3 cellular contexts compared by ENCODE assay signal in genomic region chr4:42588909-42589308, GRCh38.
TF ChIP-seq lines count a peak whose summit lies in the region.

No MANE protein-coding gene starts in this region.

TF ChIP-seq in SK-N-SH, 30 proteins besides CTCF, POLR2A, EP300 and RAD21 (continued from another document):
- TF ChIP-seq USF1 (IDR thresholded peaks at IDR 0.05; ENCODE audit: borderline replicate concordance, low read depth): no peak
- TF ChIP-seq, protein P1, sequence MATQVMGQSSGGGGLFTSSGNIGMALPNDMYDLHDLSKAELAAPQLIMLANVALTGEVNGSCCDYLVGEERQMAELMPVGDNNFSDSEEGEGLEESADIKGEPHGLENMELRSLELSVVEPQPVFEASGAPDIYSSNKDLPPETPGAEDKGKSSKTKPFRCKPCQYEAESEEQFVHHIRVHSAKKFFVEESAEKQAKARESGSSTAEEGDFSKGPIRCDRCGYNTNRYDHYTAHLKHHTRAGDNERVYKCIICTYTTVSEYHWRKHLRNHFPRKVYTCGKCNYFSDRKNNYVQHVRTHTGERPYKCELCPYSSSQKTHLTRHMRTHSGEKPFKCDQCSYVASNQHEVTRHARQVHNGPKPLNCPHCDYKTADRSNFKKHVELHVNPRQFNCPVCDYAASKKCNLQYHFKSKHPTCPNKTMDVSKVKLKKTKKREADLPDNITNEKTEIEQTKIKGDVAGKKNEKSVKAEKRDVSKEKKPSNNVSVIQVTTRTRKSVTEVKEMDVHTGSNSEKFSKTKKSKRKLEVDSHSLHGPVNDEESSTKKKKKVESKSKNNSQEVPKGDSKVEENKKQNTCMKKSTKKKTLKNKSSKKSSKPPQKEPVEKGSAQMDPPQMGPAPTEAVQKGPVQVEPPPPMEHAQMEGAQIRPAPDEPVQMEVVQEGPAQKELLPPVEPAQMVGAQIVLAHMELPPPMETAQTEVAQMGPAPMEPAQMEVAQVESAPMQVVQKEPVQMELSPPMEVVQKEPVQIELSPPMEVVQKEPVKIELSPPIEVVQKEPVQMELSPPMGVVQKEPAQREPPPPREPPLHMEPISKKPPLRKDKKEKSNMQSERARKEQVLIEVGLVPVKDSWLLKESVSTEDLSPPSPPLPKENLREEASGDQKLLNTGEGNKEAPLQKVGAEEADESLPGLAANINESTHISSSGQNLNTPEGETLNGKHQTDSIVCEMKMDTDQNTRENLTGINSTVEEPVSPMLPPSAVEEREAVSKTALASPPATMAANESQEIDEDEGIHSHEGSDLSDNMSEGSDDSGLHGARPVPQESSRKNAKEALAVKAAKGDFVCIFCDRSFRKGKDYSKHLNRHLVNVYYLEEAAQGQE (IDR thresholded peaks at IDR 0.05; ENCODE audit: low read depth, low read length): no peak
- TF ChIP-seq TAF1 (IDR thresholded peaks at IDR 0.05; ENCODE audit: borderline replicate concordance, low read depth, low read length): no peak
- no peak for TF ChIP-seq GATA2 (CRISPR knock-in tag; IDR thresholded peaks at IDR 0.05)

TF ChIP-seq in SK-N-SH treated with all-trans-retinoic acid at 6 μM for 48 hours, 23 proteins besides CTCF, POLR2A, EP300 and RAD21 (continued from another document):
- TF ChIP-seq, protein P2, sequence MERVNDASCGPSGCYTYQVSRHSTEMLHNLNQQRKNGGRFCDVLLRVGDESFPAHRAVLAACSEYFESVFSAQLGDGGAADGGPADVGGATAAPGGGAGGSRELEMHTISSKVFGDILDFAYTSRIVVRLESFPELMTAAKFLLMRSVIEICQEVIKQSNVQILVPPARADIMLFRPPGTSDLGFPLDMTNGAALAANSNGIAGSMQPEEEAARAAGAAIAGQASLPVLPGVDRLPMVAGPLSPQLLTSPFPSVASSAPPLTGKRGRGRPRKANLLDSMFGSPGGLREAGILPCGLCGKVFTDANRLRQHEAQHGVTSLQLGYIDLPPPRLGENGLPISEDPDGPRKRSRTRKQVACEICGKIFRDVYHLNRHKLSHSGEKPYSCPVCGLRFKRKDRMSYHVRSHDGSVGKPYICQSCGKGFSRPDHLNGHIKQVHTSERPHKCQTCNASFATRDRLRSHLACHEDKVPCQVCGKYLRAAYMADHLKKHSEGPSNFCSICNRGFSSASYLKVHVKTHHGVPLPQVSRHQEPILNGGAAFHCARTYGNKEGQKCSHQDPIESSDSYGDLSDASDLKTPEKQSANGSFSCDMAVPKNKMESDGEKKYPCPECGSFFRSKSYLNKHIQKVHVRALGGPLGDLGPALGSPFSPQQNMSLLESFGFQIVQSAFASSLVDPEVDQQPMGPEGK (CRISPR knock-in tag; IDR thresholded peaks at IDR 0.05; ENCODE audit: borderline replicate concordance): no peak
- no peak for TF ChIP-seq SNAI2 (CRISPR knock-in tag; IDR thresholded peaks at IDR 0.05)
- no peak for TF ChIP-seq CREB5 (CRISPR knock-in tag; IDR thresholded peaks at IDR 0.05; ENCODE audit: low read depth)
- no peak for TF ChIP-seq ZFP30 (CRISPR knock-in tag; IDR thresholded peaks at IDR 0.05)
- no peak for TF ChIP-seq ZNF8 (CRISPR knock-in tag; IDR thresholded peaks at IDR 0.05)
- TF ChIP-seq ISL1 (CRISPR knock-in tag; IDR thresholded peaks at IDR 0.05): no peak
- no peak for TF ChIP-seq TOX (CRISPR knock-in tag; IDR thresholded peaks at IDR 0.05; ENCODE audit: borderline replicate concordance)
- no peak for TF ChIP-seq ESRRG (CRISPR knock-in tag; IDR thresholded peaks at IDR 0.05)
TF ChIP-seq in SK-N-SH treated with all-trans-retinoic acid at 6 μM for 48 hours: peak in this region for 0.

TF ChIP-seq in K562, 482 proteins besides CTCF, POLR2A, EP300 and RAD21 (continued from another document):
- no peak for TF ChIP-seq MLX (CRISPR knock-in tag; conservative IDR thresholded peaks at IDR 0.05)
- peak; percentile 60 for TF ChIP-seq TEAD4 (IDR thresholded peaks at IDR 0.05; ENCODE audit: low read length)
- no peak for TF ChIP-seq TEAD4 (CRISPR knock-in tag; IDR thresholded peaks at IDR 0.05; ENCODE audit: borderline replicate concordance)
TF ChIP-seq in K562: peak in this region for 4.
